Comparison of ENCODE assay signal across 22 cellular contexts in genomic region chr2:148503511-148503910, GRCh38.
A peak's percentile ranks its signal among the peaks of the same experiment; 100 is the strongest.
DNase-seq lines count a peak whose midpoint lies in the region; ATAC-seq, FAIRE-seq and TF ChIP-seq lines count a peak whose summit lies in the region.
"Had no signal": no experiment of that assay in that cellular context is flagged by ENCODE, and none has a peak within 500 bp of the region (broad histone marks: within the 10 kb centered on the region; RNA-seq: fewer than 3 reads in every experiment).

No MANE protein-coding gene starts in this region.

- 20 to 68% (median 40%) methylated on average over 2 of the region's 2 CpGs for WGBS in small intestine, 3 donors
- WGBS in spleen, 5 donors, result 71 to 86% (median 81%) methylated on average over 2 of the region's 2 CpGs

- DNase-seq in HuH-7 (ENCODE audit: low spot score), result peak; percentile 26
- peak; percentile 10 for DNase-seq in NCI-H146 treated with DMSO at 0.1 percent for 48 hours (lab: John Stamatoyannopoulos, UW; ENCODE audit: unreplicated experiment)
- no peak for DNase-seq in left colon
- DNase-seq in small intestine, result peak; percentile 82
- no peak for DNase-seq in spleen
- no peak for DNase-seq in activated naive CD4-positive, alpha-beta T cell treated with anti-CD3 and anti-CD28 coated beads, Interleukin-2, amount 50 U/mL, for 72 hours (ENCODE audit: low spot score in 2 of 2)
- DNase-seq: AML-193; Caco-2; Calu3; CD4-positive, alpha-beta T cell; CD8-positive, alpha-beta T cell; DMS79 treated with DMSO at 0.1 percent for 48 hours; GF-D8 had no signal

- TF ChIP-seq CTCF in spleen (IDR thresholded peaks at IDR 0.05 in 8 of 11, conservative IDR thresholded peaks at IDR 0.05 in 3 of 11), result no peak

- H3K4me1 ChIP-seq in small intestine (ENCODE audit: control insufficient read depth in 2 of 2, insufficient read depth in 1 of 2, low read depth in 1 of 2, low read length in 1 of 2), result peaks cover 0 to 3% of the 10 kb centered on the region in 2 donors
- no peaks in the 10 kb centered on the region for H3K4me1 ChIP-seq in spleen
- H3K4me1 ChIP-seq: A549; BLaER1 treated with 17β-estradiol and CSF1 and Interleukin-3, amounts not matched to agents 10 nM and 100 nM had no signal

- H3K9me3 Mint-ChIP-seq in activated naive CD4-positive, alpha-beta T cell treated with anti-CD3 and anti-CD28 coated beads, Interleukin-2, amount 50 U/mL, for 72 hours, result no peaks in the 10 kb centered on the region
- H3K9me3 Mint-ChIP-seq: CD4-positive, alpha-beta T cell; CD8-positive, alpha-beta T cell had no signal

- H3K27ac Mint-ChIP-seq in activated naive CD4-positive, alpha-beta T cell treated with anti-CD3 and anti-CD28 coated beads, Interleukin-2, amount 50 U/mL, for 72 hours, result no peak overlapping the region
- H3K27ac Mint-ChIP-seq: B cell; CD4-positive, alpha-beta T cell; CD8-positive, alpha-beta T cell had no signal

- H3K27ac ChIP-seq in small intestine (ENCODE audit: low read depth in 1 of 2, low read length in 1 of 2) (no peak overlapping the region), spleen (no peak overlapping the region)
- H3K27ac ChIP-seq: 22Rv1; A549; BLaER1 treated with 17β-estradiol and CSF1 and Interleukin-3, amounts not matched to agents 10 nM and 100 nM; C4-2B had no signal

- H3K4me3 ChIP-seq in small intestine (ENCODE audit: low read depth in 1 of 2, low read length in 2 of 2) (no peak overlapping the region), spleen (no peak overlapping the region)
- H3K4me3 ChIP-seq: A549; BLaER1 treated with 17β-estradiol and CSF1 and Interleukin-3, amounts not matched to agents 10 nM and 100 nM had no signal

- no peaks in the 10 kb centered on the region for H3K9me3 ChIP-seq in small intestine (ENCODE audit: control insufficient read depth, low read depth)
- no peaks in the 10 kb centered on the region for H3K9me3 ChIP-seq in spleen
- H3K9me3 ChIP-seq: A549; BLaER1 treated with 17β-estradiol and CSF1 and Interleukin-3, amounts not matched to agents 10 nM and 100 nM; Caco-2 had no signal

- ATAC-seq in left colon (peak; percentile 91), GM18858 (IDR thresholded peaks at IDR 0.05; ENCODE audit: unreplicated experiment) (no peak)
- no peak for ATAC-seq in activated naive CD4-positive, alpha-beta T cell treated with anti-CD3 and anti-CD28 coated beads, Interleukin-2, amount 50 U/mL, for 72 hours
- ATAC-seq: A549; CD8-positive, alpha-beta T cell had no signal

- no peaks in the 10 kb centered on the region for H3K36me3 Mint-ChIP-seq in activated naive CD4-positive, alpha-beta T cell treated with anti-CD3 and anti-CD28 coated beads, Interleukin-2, amount 50 U/mL, for 72 hours
- H3K36me3 Mint-ChIP-seq: CD8-positive, alpha-beta T cell had no signal

- FAIRE-seq in small intestine (lab: Jason Lieb, UNC), result no peak
- FAIRE-seq: A549, D721Med, G401.6, GM12891 had no signal

- H3K36me3 ChIP-seq in small intestine (ENCODE audit: control insufficient read depth in 2 of 2, insufficient read depth in 2 of 2, low read length in 2 of 2), result no peaks in the 10 kb centered on the region
- peaks cover 0 to 8% (median 0%) of the 10 kb centered on the region in 6 donors for H3K36me3 ChIP-seq in spleen

- H3K27me3 ChIP-seq in small intestine (ENCODE audit: control insufficient read depth in 2 of 2, insufficient read depth in 2 of 2, low read length in 2 of 2) (no peaks in the 10 kb centered on the region), spleen (replicated peaks in 1 of 7) (no peaks in the 10 kb centered on the region)
- H3K27me3 ChIP-seq: BLaER1 treated with 17β-estradiol and CSF1 and Interleukin-3, amounts not matched to agents 10 nM and 100 nM had no signal

- TF ChIP-seq POLR2A in spleen (IDR thresholded peaks at IDR 0.05), result no peak

- intact Hi-C loops in left colon (cut with DNase I, micrococcal nuclease), result loop anchor here in 1 of 2 donors (10.0 kb wide), 1 partner anchor 519 kb away; no protein-coding TSS in a partner anchor
- intact Hi-C loops in spleen (cut with DNase I; ENCODE audit: low total_unique reads), result loop anchor here (10.0 kb wide), 2 partner anchors 491 to 569 kb away; no protein-coding TSS in a partner anchor

Comparison
In these comparisons a context has a peak if more than half of its experiments do, and no peak if none do; other contexts are left out.
1. DNase-seq: peak in HuH-7 (single experiment), NCI-H146 treated with DMSO at 0.1 percent for 48 hours (single experiment) and small intestine (single experiment); none in left colon (0 of 2), spleen (single experiment) and activated naive CD4-positive, alpha-beta T cell treated with anti-CD3 and anti-CD28 coated beads, Interleukin-2, amount 50 U/mL, for 72 hours (0 of 2).